Comparison of ENCODE assay signal across 8 cellular contexts in the genomic region with DNA sequence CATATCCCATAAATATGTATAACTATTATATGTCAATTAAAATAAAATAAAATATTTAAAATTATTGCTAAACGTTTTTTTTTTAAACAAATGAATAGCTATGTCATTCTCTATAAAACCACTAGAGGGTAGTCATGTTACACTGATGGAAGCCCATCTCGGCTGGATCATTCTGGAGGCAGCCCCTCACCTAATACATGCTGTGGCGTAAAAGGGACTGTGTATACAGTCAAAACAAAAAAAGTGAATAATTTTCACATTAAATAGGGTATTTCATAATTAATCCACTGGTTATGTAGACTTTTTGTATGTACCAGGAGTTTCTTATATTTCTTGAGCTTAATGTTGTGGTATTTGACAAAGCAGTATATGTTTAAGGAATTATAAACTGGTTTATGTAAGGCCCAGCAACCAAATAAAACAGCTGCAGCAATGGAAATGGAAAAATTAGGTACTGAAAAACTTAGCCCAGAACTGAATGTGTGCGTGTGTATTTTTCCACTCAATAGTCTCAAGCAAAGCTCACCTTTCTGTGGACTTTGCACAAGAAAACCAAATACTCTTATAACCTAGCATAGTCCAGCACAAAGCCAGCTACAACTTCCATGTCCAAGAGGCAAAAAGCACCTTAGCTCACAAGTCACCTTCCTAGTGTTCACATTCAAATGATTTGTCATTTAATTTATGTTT.
A peak's percentile ranks its signal among the peaks of the same experiment; 100 is the strongest.
DNase-seq lines count a peak whose midpoint lies in the region; ATAC-seq and TF ChIP-seq lines count a peak whose summit lies in the region.

No MANE protein-coding gene starts in this region.

- H3K27me3 ChIP-seq in mammary epithelial cell (ENCODE audit: insufficient read depth, low read length), result peaks cover 17% of the 10 kb centered on the region
- no peaks in the 10 kb centered on the region for H3K27me3 ChIP-seq in lower lobe of right lung (ENCODE audit: low read depth)

- BruUV-seq in mammary epithelial cell (replicated peaks; lab: Mats Ljungman, UMichigan), result no TSS peak

- no peaks in the 10 kb centered on the region for H3K79me2 ChIP-seq in mammary epithelial cell (ENCODE audit: insufficient read depth, low read length)

- dilution Hi-C loops in mammary epithelial cell (cut with HindIII; ENCODE audit: low sequenced_read_pairs), result no loop called here

- H3K4me2 ChIP-seq in mammary epithelial cell (ENCODE audit: insufficient read depth, low read depth, low read length), result no peak overlapping the region

- ATAC-seq in HG02610 (IDR thresholded peaks at IDR 0.05; ENCODE audit: unreplicated experiment) (peak; percentile 57), lower lobe of right lung (peak in 1 of 2 donors; percentile 70), GM21528 (IDR thresholded peaks at IDR 0.05; ENCODE audit: low FRiP score, unreplicated experiment) (no peak)

- no peak overlapping the region for H3K9ac ChIP-seq in mammary epithelial cell (ENCODE audit: insufficient read depth, low read length)

- H3K27ac ChIP-seq in mammary epithelial cell (ENCODE audit: insufficient read depth, low read depth, low read length) (no peak overlapping the region), lower lobe of right lung (no peak overlapping the region)

- H4K20me1 ChIP-seq in mammary epithelial cell (ENCODE audit: insufficient read depth, low read length), result no peaks in the 10 kb centered on the region

- CTCF ChIA-PET in mammary epithelial cell (lab: Charles Lee; ENCODE audit: low non-redundant PET), result interaction anchor here (0.5 to 1.2 kb wide), 10 partner anchors 89 to 735 kb away, joined by 3 to 12 read pairs (median 4); a partner anchor contains a TSS

- intact Hi-C loops in mammary epithelial cell (cut with micrococcal nuclease) (loop anchor here (1.0 to 5.0 kb wide), 5 partner anchors 71 to 792 kb away; a partner anchor contains a TSS), lower lobe of right lung (cut with DNase I) (no loop called here)

- no peaks in the 10 kb centered on the region for H3K4me1 ChIP-seq in mammary epithelial cell (ENCODE audit: insufficient read depth, low read length)
- no peaks in the 10 kb centered on the region for H3K4me1 ChIP-seq in lower lobe of right lung

- no peak overlapping the region for H2AFZ ChIP-seq in mammary epithelial cell (ENCODE audit: low read depth, low read length)

- peak; percentile 57 to 64 for TF ChIP-seq CTCF in mammary epithelial cell (conservative IDR thresholded peaks at IDR 0.05 in 1 of 2, IDR thresholded peaks at IDR 0.05 in 1 of 2; ENCODE audit: extremely low read depth in 1 of 2, insufficient read depth in 1 of 2, low read depth in 1 of 2, low read length in 2 of 2)
- TF ChIP-seq CTCF in lower lobe of right lung (IDR thresholded peaks at IDR 0.05), result peak; percentile 72

- DNase-seq in NCI-H2196 (lab: John Stamatoyannopoulos, UW; ENCODE audit: unreplicated experiment) (peak; percentile 14), NCI-H2196 treated with DMSO at 0.1 percent for 48 hours (lab: John Stamatoyannopoulos, UW; ENCODE audit: unreplicated experiment) (no peak), NCI-H345 treated with DMSO at 0.1 percent for 48 hours (lab: John Stamatoyannopoulos, UW; ENCODE audit: unreplicated experiment) (peak; percentile 61), mammary epithelial cell (no peak), lower lobe of right lung (no peak), cortex of kidney (lab: John Stamatoyannopoulos, UW) (no peak)

- 23% methylated on average over 4 of the region's 4 CpGs for WGBS in mammary epithelial cell (ENCODE audit: low coverage, missing lambda C conversion rate)

- H3K4me3 ChIP-seq in mammary epithelial cell (replicated peaks in 1 of 3; ENCODE audit: insufficient read depth in 1 of 3, low read depth in 2 of 3, low read length in 3 of 3) (no peak overlapping the region), lower lobe of right lung (no peak overlapping the region)

- H3K9me3 ChIP-seq in mammary epithelial cell (replicated peaks; ENCODE audit: insufficient read depth, low read length), result no peaks in the 10 kb centered on the region
- no peaks in the 10 kb centered on the region for H3K9me3 ChIP-seq in lower lobe of right lung

- in situ Hi-C loops in mammary epithelial cell (cut with MboI; ENCODE audit: low sequenced_read_pairs in 2 of 2), result no loop called here

- H3K36me3 ChIP-seq in mammary epithelial cell (ENCODE audit: insufficient read depth, low read length) (no peaks in the 10 kb centered on the region), lower lobe of right lung (no peaks in the 10 kb centered on the region)

Comparison
In these comparisons a context has a peak if more than half of its experiments do, and no peak if none do; other contexts are left out.
1. DNase-seq: peak in NCI-H2196 (single experiment) and NCI-H345 treated with DMSO at 0.1 percent for 48 hours (single experiment); none in NCI-H2196 treated with DMSO at 0.1 percent for 48 hours (single experiment), mammary epithelial cell (single experiment), lower lobe of right lung (single experiment) and cortex of kidney (single experiment).